ENCODE assay signal across 8 cellular contexts in the genomic region with DNA sequence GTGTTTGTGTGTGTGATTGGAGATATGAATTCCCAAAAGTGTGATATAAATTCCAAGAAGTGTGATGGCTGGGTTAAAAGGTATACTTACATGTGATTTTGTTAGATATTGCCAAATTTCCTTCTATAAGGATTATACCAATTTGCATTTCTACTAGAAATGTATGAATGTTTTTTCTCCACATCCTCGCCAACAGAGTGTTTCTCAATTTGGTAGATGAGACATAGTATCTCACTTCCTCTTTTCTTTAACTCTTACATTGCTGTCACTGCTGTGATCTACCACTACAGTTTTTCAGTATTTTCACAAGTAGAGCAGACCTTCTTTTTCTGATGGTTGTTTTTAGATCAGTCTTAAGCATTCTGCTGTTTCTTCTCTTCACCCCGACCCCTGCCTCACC.
DNase-seq lines count a peak whose midpoint lies in the region; ATAC-seq lines count a peak whose summit lies in the region.

No MANE protein-coding gene starts in this region.

- H3K9me3 ChIP-seq in skeletal muscle satellite cell (replicated peaks; ENCODE audit: low read length) = no peaks in the 10 kb centered on the region

- H3K4me1 ChIP-seq in skeletal muscle satellite cell (ENCODE audit: control insufficient read depth, insufficient read depth, low read length) = peaks cover 6% of the 10 kb centered on the region

- H3K36me3 ChIP-seq in skeletal muscle satellite cell (ENCODE audit: insufficient read depth, low read length) = no peaks in the 10 kb centered on the region

- peak; percentile 96 for ATAC-seq in HG03025 (IDR thresholded peaks at IDR 0.05; ENCODE audit: low FRiP score, unreplicated experiment)

- no peak overlapping the region for H3K4me3 ChIP-seq in skeletal muscle satellite cell (ENCODE audit: low read length)

- no peak overlapping the region for H3K9ac ChIP-seq in skeletal muscle satellite cell (ENCODE audit: low read depth, low read length)

- DNase-seq in GM19240 (ENCODE audit: insufficient read length, low spot score) (peak; percentile 3), OCI-M1 (lab: John Stamatoyannopoulos, UW) (peak; percentile 85), COLO668 (lab: John Stamatoyannopoulos, UW; ENCODE audit: unreplicated experiment) (no peak), activated gamma-delta T cell (lab: John Stamatoyannopoulos, UW) (no peak)
- DNase-seq in activated CD4-positive, alpha-beta T cell treated with anti-CD3 and anti-CD28 coated beads, Interleukin-2, amount 50 U/mL, for 1 hour = no peak
- DNase-seq in activated CD8-positive, alpha-beta memory T cell treated with anti-CD3 and anti-CD28 coated beads, Interleukin-2, amount 50 U/mL, for 4 hours = no peak

- H3K4me2 ChIP-seq in skeletal muscle satellite cell (ENCODE audit: low read length) = peak overlapping the region; percentile 59

- no peaks in the 10 kb centered on the region for H3K27me3 ChIP-seq in skeletal muscle satellite cell (ENCODE audit: control insufficient read depth, insufficient read depth, low read length)

Comparison
In these comparisons a context has a peak if more than half of its experiments do, and no peak if none do; other contexts are left out.
1. DNase-seq: peak in GM19240 (single experiment) and OCI-M1 (single experiment); none in activated CD4-positive, alpha-beta T cell treated with anti-CD3 and anti-CD28 coated beads, Interleukin-2, amount 50 U/mL, for 1 hour (single experiment), COLO668 (single experiment), activated gamma-delta T cell (single experiment) and activated CD8-positive, alpha-beta memory T cell treated with anti-CD3 and anti-CD28 coated beads, Interleukin-2, amount 50 U/mL, for 4 hours (single experiment).